Comparison of ENCODE assay signal across 1 cellular context in the genomic region with DNA sequence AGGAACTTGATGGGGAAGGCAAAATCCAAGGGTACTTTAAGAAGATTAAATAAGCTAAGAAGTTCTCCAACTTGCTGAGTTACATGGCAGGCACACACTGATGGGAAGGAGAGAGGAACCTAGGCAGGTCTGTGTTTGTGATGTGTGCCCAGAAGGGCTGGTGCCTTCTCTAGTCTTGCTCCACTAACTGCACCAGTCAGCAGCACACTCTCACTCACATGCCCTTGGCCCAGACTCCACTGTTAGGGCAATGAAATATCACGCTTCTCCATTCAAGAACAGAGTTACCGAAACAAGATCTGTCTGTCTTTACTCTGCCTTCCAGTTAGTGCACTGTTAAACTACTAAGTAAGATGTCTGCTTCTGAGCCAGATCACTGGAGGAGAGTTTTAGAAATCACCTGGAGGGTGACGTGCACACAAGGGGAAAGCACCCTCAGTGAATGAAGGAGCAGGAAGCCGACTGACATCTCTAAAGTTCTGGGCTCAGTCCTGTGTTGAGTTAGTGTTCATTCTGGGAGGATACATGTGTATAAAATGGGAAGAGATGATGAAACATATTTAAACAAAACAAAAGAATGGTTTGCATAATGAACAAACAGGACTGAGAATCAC.
TF ChIP-seq lines count a peak whose summit lies in the region.

No MANE protein-coding gene starts in this region.

TF ChIP-seq in SK-N-SH treated with all-trans-retinoic acid at 6 μM for 48 hours, 23 proteins besides CTCF, POLR2A, EP300 and RAD21 (continued from another document):
- TF ChIP-seq, protein P1, sequence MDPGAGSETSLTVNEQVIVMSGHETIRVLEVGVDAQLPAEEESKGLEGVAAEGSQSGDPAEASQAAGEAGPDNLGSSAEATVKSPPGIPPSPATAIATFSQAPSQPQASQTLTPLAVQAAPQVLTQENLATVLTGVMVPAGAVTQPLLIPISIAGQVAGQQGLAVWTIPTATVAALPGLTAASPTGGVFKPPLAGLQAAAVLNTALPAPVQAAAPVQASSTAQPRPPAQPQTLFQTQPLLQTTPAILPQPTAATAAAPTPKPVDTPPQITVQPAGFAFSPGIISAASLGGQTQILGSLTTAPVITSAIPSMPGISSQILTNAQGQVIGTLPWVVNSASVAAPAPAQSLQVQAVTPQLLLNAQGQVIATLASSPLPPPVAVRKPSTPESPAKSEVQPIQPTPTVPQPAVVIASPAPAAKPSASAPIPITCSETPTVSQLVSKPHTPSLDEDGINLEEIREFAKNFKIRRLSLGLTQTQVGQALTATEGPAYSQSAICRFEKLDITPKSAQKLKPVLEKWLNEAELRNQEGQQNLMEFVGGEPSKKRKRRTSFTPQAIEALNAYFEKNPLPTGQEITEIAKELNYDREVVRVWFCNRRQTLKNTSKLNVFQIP (CRISPR knock-in tag; IDR thresholded peaks at IDR 0.05; ENCODE audit: borderline replicate concordance, low read depth) = no peak
- TF ChIP-seq TOX (CRISPR knock-in tag; IDR thresholded peaks at IDR 0.05; ENCODE audit: borderline replicate concordance) (no peak), OSR1 (CRISPR knock-in tag; IDR thresholded peaks at IDR 0.05) (no peak)
